8 cellular contexts compared by ENCODE assay signal in genomic region chr2:110610613-110611250, GRCh38. TPM values are rescaled to one million over a fixed set of nuclear protein-coding genes. Genes with fewer than 3 reads are reported as not detected.
DNase-seq lines count a peak whose midpoint lies in the region; ATAC-seq and TF ChIP-seq lines count a peak whose summit lies in the region.
"Not testable (repeated sequence)": the region's sequence is repeated elsewhere in the genome, so short reads cannot be mapped to it uniquely, and the experiment has no call there.

No MANE protein-coding gene starts in this region.

- H3K27ac Mint-ChIP-seq in activated naive CD4-positive, alpha-beta T cell treated with anti-CD3 and anti-CD28 coated beads, Interleukin-2, amount 50 U/mL, for 72 hours: not testable (repeated sequence)

- whole genome bisulfite sequencing in esophagus squamous epithelium, 2 donors: no CpG with 5 or more reads among the region's 94 CpGs
- no CpG with 5 or more reads among the region's 94 CpGs for WGBS in transverse colon (ENCODE audit: low coverage in 1 of 2), 2 donors

- H3K9me3 Mint-ChIP-seq in activated naive CD4-positive, alpha-beta T cell treated with anti-CD3 and anti-CD28 coated beads, Interleukin-2, amount 50 U/mL, for 72 hours: not testable (repeated sequence)

- intact Hi-C loops in esophagus squamous epithelium (cut with DNase I); lower lobe of right lung (cut with DNase I); gastrocnemius medialis (cut with DNase I; ENCODE audit: low total_unique reads); transverse colon (cut with DNase I; ENCODE audit: low total_unique reads): not testable (repeated sequence)

- not testable (repeated sequence) for H3K36me3 Mint-ChIP-seq in activated naive CD4-positive, alpha-beta T cell treated with anti-CD3 and anti-CD28 coated beads, Interleukin-2, amount 50 U/mL, for 72 hours

- H3K4me3 ChIP-seq in MG63, lower lobe of right lung, gastrocnemius medialis: not testable (repeated sequence)
- H3K4me3 ChIP-seq in esophagus squamous epithelium: peak overlapping the region in 3 of 4 donors; percentile 17 to 43 (median 31)
- peak overlapping the region in 1 of 4 donors; percentile 18 for H3K4me3 ChIP-seq in transverse colon

- not testable (repeated sequence) for H3K27ac ChIP-seq in esophagus squamous epithelium, lower lobe of right lung, gastrocnemius medialis, transverse colon

- not testable (repeated sequence) for H3K36me3 ChIP-seq in MG63, esophagus squamous epithelium, lower lobe of right lung, gastrocnemius medialis, transverse colon

- peak; percentile 34 for ATAC-seq in GM18867 (IDR thresholded peaks at IDR 0.05; ENCODE audit: unreplicated experiment)
- peak; percentile 64 to 67 for ATAC-seq in activated naive CD4-positive, alpha-beta T cell treated with anti-CD3 and anti-CD28 coated beads, Interleukin-2, amount 50 U/mL, for 72 hours
- peak; percentile 66 to 67 for ATAC-seq in lower lobe of right lung
- ATAC-seq in gastrocnemius medialis: peak; percentile 25 to 40

- not testable (repeated sequence) for H3K9me3 ChIP-seq in MG63, esophagus squamous epithelium, lower lobe of right lung, gastrocnemius medialis, transverse colon

- not testable (repeated sequence) for H3K4me1 ChIP-seq in esophagus squamous epithelium, lower lobe of right lung, gastrocnemius medialis, transverse colon

- H3K27me3 ChIP-seq in MG63; esophagus squamous epithelium; lower lobe of right lung (ENCODE audit: low read depth); gastrocnemius medialis; transverse colon: not testable (repeated sequence)

- not testable (repeated sequence) for TF ChIP-seq CTCF in esophagus squamous epithelium (IDR thresholded peaks at IDR 0.05); lower lobe of right lung (IDR thresholded peaks at IDR 0.05); gastrocnemius medialis (IDR thresholded peaks at IDR 0.05 in 4 of 5, conservative IDR thresholded peaks at IDR 0.05 in 1 of 5); transverse colon (IDR thresholded peaks at IDR 0.05)

- peak; percentile 14 for DNase-seq in MG63
- peak; percentile 26 to 40 for DNase-seq in activated CD4-positive, alpha-beta T cell treated with anti-CD3 and anti-CD28 coated beads, Interleukin-2, amount 50 U/mL, for 4 hours
- not testable (repeated sequence) for DNase-seq in activated naive CD4-positive, alpha-beta T cell treated with anti-CD3 and anti-CD28 coated beads, Interleukin-2, amount 50 U/mL, for 72 hours (ENCODE audit: low spot score in 2 of 2); esophagus squamous epithelium (lab: John Stamatoyannopoulos, UW); gastrocnemius medialis
- peak; percentile 42 for DNase-seq in lower lobe of right lung
- DNase-seq in transverse colon: peak; percentile 9

- not testable (repeated sequence) for TF ChIP-seq EP300 in transverse colon (IDR thresholded peaks at IDR 0.05; ENCODE audit: low read depth)

- TF ChIP-seq POLR2A in esophagus squamous epithelium (IDR thresholded peaks at IDR 0.05); gastrocnemius medialis (IDR thresholded peaks at IDR 0.05); transverse colon (IDR thresholded peaks at IDR 0.05): not testable (repeated sequence)

- in situ Hi-C loops in gastrocnemius medialis (cut with MboI; ENCODE audit: low sequenced_read_pairs in 4 of 4); transverse colon (cut with MboI; ENCODE audit: low pct_ligation_motif_present in 1 of 4, low pct_unique_long_range_greater_than_20kb in 1 of 4, low sequenced_read_pairs in 3 of 4): not testable (repeated sequence)

RNA-seq across cellular contexts. Expression of gene RGPD6, which starts 33.7 kb away (rescaled TPM):
- 6.4 and 13.5 TPM in 2 replicates for total RNA-seq in MG63 (2014; rRNA removed; shearing (Covaris generic); ENCODE audit: low replicate concordance)
- total RNA-seq in activated naive CD4-positive, alpha-beta T cell treated with anti-CD3 and anti-CD28 coated beads, Interleukin-2, amount 50 U/mL, for 72 hours: 10 to 100 TPM; 14.0 to 23.0 TPM
- total RNA-seq in esophagus squamous epithelium (10 to 100 TPM; 11.4 to 49.6 (median 17.0) TPM), lower lobe of right lung (23.9 TPM), gastrocnemius medialis (10 to 100 TPM; 20.3 to 33.2 (median 26.9) TPM), transverse colon (10 to 100 TPM in 3 of 4 donors, 1 to 10 TPM in 1; 9.0 to 46.5 (median 36.0) TPM)
